In genomic region chr6:52307900-52308372, GRCh38 we compare ENCODE assay signal across 12 cellular contexts. TPM values are rescaled to one million over a fixed set of nuclear protein-coding genes. Genes with fewer than 3 reads are reported as not detected.
DNase-seq lines count a peak whose midpoint lies in the region; ATAC-seq and TF ChIP-seq lines count a peak whose summit lies in the region.
"Had no signal": no experiment of that assay in that cellular context is flagged by ENCODE, and none has a peak within 500 bp of the region (broad histone marks: within the 10 kb centered on the region; RNA-seq: fewer than 3 reads in every experiment).

No MANE protein-coding gene starts in this region.

- H3K9me3 Mint-ChIP-seq in GM23338 (no peaks in the 10 kb centered on the region), activated B cell treated with CpG ODN at 0.5 μM for 24 hours (no peaks in the 10 kb centered on the region), chondrocyte (ENCODE audit: low read depth) (no peaks in the 10 kb centered on the region)
- H3K9me3 Mint-ChIP-seq: neural crest cell had no signal

- H3K4me2 ChIP-seq in BLaER1 treated with 17β-estradiol and CSF1 and Interleukin-3, amounts not matched to agents 10 nM and 100 nM: peak overlapping the region; percentile 65 to 92 (median 83)
- peak overlapping the region; percentile 78 for H3K4me2 ChIP-seq in GM23338

- no peaks in the 10 kb centered on the region for H3K36me3 ChIP-seq in BLaER1 treated with 17β-estradiol and CSF1 and Interleukin-3, amounts not matched to agents 10 nM and 100 nM
- no peaks in the 10 kb centered on the region for H3K36me3 ChIP-seq in GM23338 (ENCODE audit: insufficient read depth)

- H3K4me1 ChIP-seq in BLaER1 treated with 17β-estradiol and CSF1 and Interleukin-3, amounts not matched to agents 10 nM and 100 nM: peaks cover 60 to 82% (median 69%) of the 10 kb centered on the region in 10 experiments
- no peaks in the 10 kb centered on the region; the same call in 1 of the 2 replicates for H3K4me1 ChIP-seq in GM23338 (ENCODE audit: insufficient read depth)

- H3F3A ChIP-seq in GM23338 (replicated peaks; ENCODE audit: low read depth): no peaks in the 10 kb centered on the region

- H3K79me2 ChIP-seq in GM23338 (replicated peaks; ENCODE audit: insufficient read depth): no peaks in the 10 kb centered on the region

- intact Hi-C loops in activated B cell treated with CpG ODN at 0.5 μM for 24 hours (cut with micrococcal nuclease): no loop called here

- ATAC-seq in GM23338 (no peak), activated B cell treated with CpG ODN at 0.5 μM for 24 hours (ENCODE audit: low read depth) (no peak), HG03097 (IDR thresholded peaks at IDR 0.05; ENCODE audit: low FRiP score, unreplicated experiment) (no peak)

- H3K27ac Mint-ChIP-seq in GM23338: peak overlapping the region; percentile 38; the same call in 1 of the 2 replicates
- H3K27ac Mint-ChIP-seq in activated B cell treated with CpG ODN at 0.5 μM for 24 hours: peak overlapping the region; percentile 95
- H3K27ac Mint-ChIP-seq in chondrocyte (ENCODE audit: unreplicated experiment): no peak overlapping the region

- H3K36me3 Mint-ChIP-seq in GM23338 (ENCODE audit: low read depth) (no peaks in the 10 kb centered on the region), activated B cell treated with CpG ODN at 0.5 μM for 24 hours (ENCODE audit: low read depth) (no peaks in the 10 kb centered on the region), chondrocyte (ENCODE audit: low read depth) (no peaks in the 10 kb centered on the region)

- H3K4me3 ChIP-seq in BLaER1 treated with 17β-estradiol and CSF1 and Interleukin-3, amounts not matched to agents 10 nM and 100 nM: peak overlapping the region in 1 of 10 experiments; percentile 3; a peak in 2 of 20 replicates
- H3K4me3 ChIP-seq in GM23338: no peak overlapping the region

- TF ChIP-seq CTCF in GM23338 (conservative IDR thresholded peaks at IDR 0.05; ENCODE audit: low read depth in 2 of 2) (no peak), activated B cell treated with CpG ODN at 0.5 μM for 24 hours (IDR thresholded peaks at IDR 0.05) (no peak), chondrocyte (IDR thresholded peaks at IDR 0.05) (no peak)

- H3K4me1 Mint-ChIP-seq in GM23338: peaks cover 7% of the 10 kb centered on the region; the same call in 2 of the 3 replicates
- H3K4me1 Mint-ChIP-seq in activated B cell treated with CpG ODN at 0.5 μM for 24 hours: peaks cover 71% of the 10 kb centered on the region
- H3K4me1 Mint-ChIP-seq in chondrocyte (ENCODE audit: low read depth): peaks cover 11% of the 10 kb centered on the region

- H3K27me3 Mint-ChIP-seq in GM23338 (ENCODE audit: insufficient read depth, low read depth, poor library complexity): peaks cover 10% of the 10 kb centered on the region
- H3K27me3 Mint-ChIP-seq in activated B cell treated with CpG ODN at 0.5 μM for 24 hours: no peaks in the 10 kb centered on the region
- no peaks in the 10 kb centered on the region for H3K27me3 Mint-ChIP-seq in chondrocyte (ENCODE audit: low read depth)

- H3K9me3 ChIP-seq in BLaER1 treated with 17β-estradiol and CSF1 and Interleukin-3, amounts not matched to agents 10 nM and 100 nM (replicated peaks in 1 of 11): no peaks in the 10 kb centered on the region
- H3K9me3 ChIP-seq: testis had no signal

- no peaks in the 10 kb centered on the region for H3K27me3 ChIP-seq in BLaER1 treated with 17β-estradiol and CSF1 and Interleukin-3, amounts not matched to agents 10 nM and 100 nM
- H3K27me3 ChIP-seq in GM23338 (ENCODE audit: insufficient read depth): peaks cover 5% of the 10 kb centered on the region; the same call in 1 of the 2 replicates
- H3K27me3 ChIP-seq: testis had no signal

- CTCF ChIA-PET in activated B cell treated with CpG ODN at 0.5 μM for 24 hours (lab: Charles Lee): interaction anchor here (4.5 kb wide), 1 partner anchor 22 kb away, joined by 18 read pairs; the partner anchor contains the start of gene MCM3

- POLR2A ChIA-PET in activated B cell treated with CpG ODN at 0.5 μM for 24 hours (lab: Charles Lee): interaction anchor here (0.9 to 6.0 kb wide), 4 partner anchors 9 to 54 kb away, joined by 3 to 32 read pairs (median 6); partner anchors contain the start of gene PAQR8

- H4K20me1 ChIP-seq in BLaER1 treated with 17β-estradiol and CSF1 and Interleukin-3, amounts not matched to agents 10 nM and 100 nM: no peaks in the 10 kb centered on the region
- H4K20me1 ChIP-seq in GM23338 (replicated peaks; ENCODE audit: insufficient read depth): no peaks in the 10 kb centered on the region

- peak overlapping the region in 6 of 11 experiments; percentile 7 to 75 (median 54); a peak in 7 of 22 replicates for H3K9ac ChIP-seq in BLaER1 treated with 17β-estradiol and CSF1 and Interleukin-3, amounts not matched to agents 10 nM and 100 nM

- DNase-seq in GM23338 (ENCODE audit: low spot score) (no peak), activated B cell treated with CpG ODN at 0.5 μM for 24 hours (no peak), medulla oblongata (ENCODE audit: extremely low spot score) (peak; percentile 33), NCI-H82 treated with DMSO at 0.1 percent for 48 hours (lab: John Stamatoyannopoulos, UW; ENCODE audit: unreplicated experiment) (no peak), NCI-H1092 (lab: John Stamatoyannopoulos, UW) (no peak), chondrocyte (ENCODE audit: low spot score) (no peak)
- DNase-seq: effector CD4-positive, alpha-beta T cell; NCI-H1417 treated with DMSO at 0.1 percent for 48 hours; testis had no signal

- H3K9me2 ChIP-seq in GM23338 (ENCODE audit: insufficient read depth): no peaks in the 10 kb centered on the region

- H3K4me3 Mint-ChIP-seq in GM23338: peak overlapping the region; percentile 83; the same call in 1 of the 3 replicates
- peak overlapping the region; percentile 61 for H3K4me3 Mint-ChIP-seq in activated B cell treated with CpG ODN at 0.5 μM for 24 hours
- H3K4me3 Mint-ChIP-seq in chondrocyte (ENCODE audit: unreplicated experiment): no peak overlapping the region
- H3K4me3 Mint-ChIP-seq: neural crest cell had no signal

- H3K27ac ChIP-seq in BLaER1 treated with 17β-estradiol and CSF1 and Interleukin-3, amounts not matched to agents 10 nM and 100 nM: peak overlapping the region in 9 of 11 experiments; percentile 85 to 95 (median 88); a peak in 16 of 22 replicates
- H3K27ac ChIP-seq in GM23338 (ENCODE audit: low read depth): no peak overlapping the region

- H2AFZ ChIP-seq in GM23338: peak overlapping the region; percentile 82; the same call in 1 of the 2 replicates

TF ChIP-seq in GM23338, 12 proteins besides CTCF, POLR2A, EP300 and RAD21 (continues in another document):
- TF ChIP-seq JUNB (IDR thresholded peaks at IDR 0.05; ENCODE audit: unreplicated experiment) (no peak), REST (IDR thresholded peaks at IDR 0.05; ENCODE audit: unreplicated experiment) (no peak), STAT1 (IDR thresholded peaks at IDR 0.05; ENCODE audit: unreplicated experiment) (no peak), CREB1 (CRISPR knock-in tag; IDR thresholded peaks at IDR 0.05; ENCODE audit: low read depth) (no peak), ZNF331 (CRISPR knock-in tag; IDR thresholded peaks at IDR 0.05; ENCODE audit: low read depth) (no peak), EZH2phosphoT487 (IDR thresholded peaks at IDR 0.05; ENCODE audit: unreplicated experiment) (no peak)
- TF ChIP-seq, protein P1, sequence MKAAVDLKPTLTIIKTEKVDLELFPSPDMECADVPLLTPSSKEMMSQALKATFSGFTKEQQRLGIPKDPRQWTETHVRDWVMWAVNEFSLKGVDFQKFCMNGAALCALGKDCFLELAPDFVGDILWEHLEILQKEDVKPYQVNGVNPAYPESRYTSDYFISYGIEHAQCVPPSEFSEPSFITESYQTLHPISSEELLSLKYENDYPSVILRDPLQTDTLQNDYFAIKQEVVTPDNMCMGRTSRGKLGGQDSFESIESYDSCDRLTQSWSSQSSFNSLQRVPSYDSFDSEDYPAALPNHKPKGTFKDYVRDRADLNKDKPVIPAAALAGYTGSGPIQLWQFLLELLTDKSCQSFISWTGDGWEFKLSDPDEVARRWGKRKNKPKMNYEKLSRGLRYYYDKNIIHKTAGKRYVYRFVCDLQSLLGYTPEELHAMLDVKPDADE (IDR thresholded peaks at IDR 0.05): no peak

RNA-seq across cellular contexts. Expression of gene MCM3, which starts 23.4 kb away (rescaled TPM):
- total RNA-seq in GM23338 (2014; rRNA removed; shearing (Covaris generic)): 328 and 369 TPM in 2 replicates
- 147 and 157 TPM in 2 replicates for polyA plus RNA-seq in GM23338 (2016; fragmentation: Nextera tagmentation; extraction: Ambion mirVana)
- 73.2 and 78.9 TPM in 2 replicates for total RNA-seq in activated B cell treated with CpG ODN at 0.5 μM for 24 hours
- total RNA-seq in chondrocyte: 23.0 to 55.0 TPM (median 24.9 TPM) in 3 replicates

RNA-seq across cellular contexts. Expression of gene PAQR8, which starts 54.0 kb away (rescaled TPM):
- 10.8 and 11.2 TPM in 2 replicates for total RNA-seq in GM23338 (2014; rRNA removed; shearing (Covaris generic))
- polyA plus RNA-seq in GM23338 (2016; fragmentation: Nextera tagmentation; extraction: Ambion mirVana): 3.6 and 3.7 TPM in 2 replicates
- total RNA-seq in activated B cell treated with CpG ODN at 0.5 μM for 24 hours (6.8 and 8.0 TPM in 2 replicates), chondrocyte (3.6 to 4.4 TPM (median 3.6 TPM) in 3 replicates)
